In the genomic region with DNA sequence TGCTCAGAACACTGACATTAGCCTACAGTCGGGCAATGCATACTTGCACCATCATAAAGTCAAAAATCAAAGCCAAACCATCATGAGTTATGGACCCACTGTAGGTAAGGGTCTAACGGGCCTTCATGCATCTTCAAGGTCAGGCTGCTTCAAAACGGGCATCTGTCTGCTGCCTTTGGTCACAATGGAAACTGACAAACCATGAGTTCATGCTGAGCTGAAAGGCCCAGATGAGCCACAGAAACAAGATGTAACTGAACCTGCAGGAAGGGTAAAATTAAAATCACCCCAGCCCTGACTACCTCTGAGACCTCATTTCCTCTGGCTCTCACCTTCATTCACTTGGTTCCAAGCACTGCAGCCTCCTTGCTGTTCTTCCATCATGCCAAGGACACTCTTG, we compare ENCODE assay signal across 25 cellular contexts.
"Had no signal": no experiment of that assay in that cellular context is flagged by ENCODE, and none has a peak within 500 bp of the region (broad histone marks: within the 10 kb centered on the region; RNA-seq: fewer than 3 reads in every experiment).

No MANE protein-coding gene starts in this region.

- ATAC-seq: activated CD4-positive, CD25-positive, alpha-beta regulatory T cell treated with anti-CD3 and anti-CD28 coated beads, Interleukin-2, amount 50 U/mL, for 24 hours; activated CD8-positive, alpha-beta memory T cell treated with anti-CD3 and anti-CD28 coated beads, Interleukin-2, amount 10 ng/mL, durations not matched to agents 7 days and 5 days; activated CD8-positive, alpha-beta T cell treated with anti-CD3 and anti-CD28 coated beads for 36 hours had no signal

- H3K9me3 ChIP-seq: ascending aorta, SJCRH30, SK-N-SH had no signal

- H3K27ac ChIP-seq: ascending aorta, KMS-11, SJCRH30 had no signal

- H3K27ac Mint-ChIP-seq: activated CD8-positive, alpha-beta memory T cell treated with anti-CD3 and anti-CD28 coated beads, Interleukin-2, amount 10 ng/mL, durations not matched to agents 7 days and 5 days; activated CD8-positive, alpha-beta T cell treated with anti-CD3 and anti-CD28 coated beads for 36 hours; activated naive CD4-positive, alpha-beta T cell treated with anti-CD3 and anti-CD28 coated beads, Interleukin-2, amount 50 U/mL, for 24 hours; activated T-cell treated with anti-CD3 and anti-CD28 coated beads, Interleukin-2, amount 50 U/mL, for 24 hours; activated T-helper 1 cell treated with anti-CD3 and anti-CD28 coated beads, Interleukin-12 subunit alpha, Interleukin-12 subunit beta, Interleukin-2, Interleukin-4 antibody, amounts not matched to agents 30 ng/mL and 10 ng/mL and 1 ng/mL, durations not matched to agents 14 hours and 24 hours and 36 hours; T-helper 2 cell treated with Interferon-gamma antibody and Interleukin-4, amounts not matched to agents 5 μg/mL and 100 μg/mL, for 36 hours had no signal

- H3K4me2 ChIP-seq: KMS-11 had no signal

- DNase-seq: activated CD4-positive, alpha-beta T cell treated with anti-CD3 and anti-CD28 coated beads for 4 hours; activated CD8-positive, alpha-beta memory T cell treated with anti-CD3 and anti-CD28 coated beads, Interleukin-2, amount 10 ng/mL, durations not matched to agents 7 days and 5 days; activated CD8-positive, alpha-beta T cell treated with anti-CD3 and anti-CD28 coated beads for 36 hours; activated effector memory CD4-positive, alpha-beta T cell treated with Interleukin-2 at 50 U/mL for 16 hours; activated naive CD4-positive, alpha-beta T cell; activated T-cell treated with anti-CD3 and anti-CD28 coated beads, Interleukin-2, amount 50 U/mL, for 24 hours; NCI-H1092 treated with DMSO at 0.1 percent for 48 hours; NCI-H1417 treated with DMSO at 0.1 percent for 48 hours; NCI-H1694; NCI-H2029; NCI-H2107; NCI-H2171 treated with DMSO at 0.1 percent for 48 hours; NCI-H526; NCI-H774; Right ventricle myocardium superior; SK-N-SH; T-helper 1 cell had no signal

- H3K36me3 ChIP-seq: ascending aorta, SJCRH30 had no signal

- H3K4me3 ChIP-seq: ascending aorta, SJCRH30 had no signal

- H3K27me3 ChIP-seq: ascending aorta, SJCRH30 had no signal

- H3K4me1 ChIP-seq: ascending aorta had no signal

- H3K9me3 Mint-ChIP-seq: activated CD8-positive, alpha-beta T cell treated with anti-CD3 and anti-CD28 coated beads for 36 hours; activated naive CD4-positive, alpha-beta T cell treated with anti-CD3 and anti-CD28 coated beads, Interleukin-2, amount 50 U/mL, for 24 hours; activated T-cell treated with anti-CD3 and anti-CD28 coated beads, Interleukin-2, amount 50 U/mL, for 24 hours; activated T-helper 1 cell treated with anti-CD3 and anti-CD28 coated beads, Interleukin-12 subunit alpha, Interleukin-12 subunit beta, Interleukin-2, Interleukin-4 antibody, amounts not matched to agents 30 ng/mL and 10 ng/mL and 1 ng/mL, durations not matched to agents 14 hours and 24 hours and 36 hours; T-helper 2 cell treated with Interferon-gamma antibody and Interleukin-4, amounts not matched to agents 5 μg/mL and 100 μg/mL, for 36 hours had no signal

- H3K36me3 Mint-ChIP-seq: activated CD8-positive, alpha-beta memory T cell treated with anti-CD3 and anti-CD28 coated beads, Interleukin-2, amount 10 ng/mL, durations not matched to agents 7 days and 5 days; activated naive CD4-positive, alpha-beta T cell treated with anti-CD3 and anti-CD28 coated beads, Interleukin-2, amount 50 U/mL, for 24 hours had no signal

- H3K9ac ChIP-seq: KMS-11, SK-N-SH had no signal

- H3K4me3 Mint-ChIP-seq: activated CD8-positive, alpha-beta memory T cell treated with anti-CD3 and anti-CD28 coated beads, Interleukin-2, amount 10 ng/mL, durations not matched to agents 7 days and 5 days; activated CD8-positive, alpha-beta T cell treated with anti-CD3 and anti-CD28 coated beads for 36 hours; activated naive CD4-positive, alpha-beta T cell treated with anti-CD3 and anti-CD28 coated beads, Interleukin-2, amount 50 U/mL, for 24 hours; activated T-cell treated with anti-CD3 and anti-CD28 coated beads, Interleukin-2, amount 50 U/mL, for 24 hours; activated T-helper 1 cell treated with anti-CD3 and anti-CD28 coated beads, Interleukin-12 subunit alpha, Interleukin-12 subunit beta, Interleukin-2, Interleukin-4 antibody, amounts not matched to agents 30 ng/mL and 10 ng/mL and 1 ng/mL, durations not matched to agents 14 hours and 24 hours and 36 hours; brain; T-helper 2 cell treated with Interferon-gamma antibody and Interleukin-4, amounts not matched to agents 5 μg/mL and 100 μg/mL, for 36 hours had no signal

- H3K4me1 Mint-ChIP-seq: activated CD8-positive, alpha-beta memory T cell treated with anti-CD3 and anti-CD28 coated beads, Interleukin-2, amount 10 ng/mL, durations not matched to agents 7 days and 5 days; activated naive CD4-positive, alpha-beta T cell treated with anti-CD3 and anti-CD28 coated beads, Interleukin-2, amount 50 U/mL, for 24 hours had no signal

- H3K27me3 Mint-ChIP-seq: activated T-cell treated with anti-CD3 and anti-CD28 coated beads, Interleukin-2, amount 50 U/mL, for 24 hours; brain had no signal
